In genomic region chr3:149129326-149130123, GRCh38 we compare ENCODE assay signal across 8 cellular contexts. TPM values are rescaled to one million over a fixed set of nuclear protein-coding genes. Genes with fewer than 3 reads are reported as not detected.
DNase-seq lines count a peak whose midpoint lies in the region; ATAC-seq and TF ChIP-seq lines count a peak whose summit lies in the region.

Gene HPS3 (plus strand): TSS chr3:149129638. CDS start chr3:149129724, 86 bp downstream.

- H4K20me1 ChIP-seq in H9 (ENCODE audit: control insufficient read depth, insufficient read depth, insufficient read length) (no peaks in the 10 kb centered on the region), Loucy (ENCODE audit: insufficient read depth, low read length, poor library complexity, severe bottlenecking) (peaks cover 42% of the 10 kb centered on the region)

- H3K27me3 ChIP-seq in H9 (ENCODE audit: insufficient read depth, low read length) (no peaks in the 10 kb centered on the region), Loucy (ENCODE audit: insufficient read depth, low read length, poor library complexity, severe bottlenecking) (no peaks in the 10 kb centered on the region), RWPE2 (ENCODE audit: insufficient read depth, poor library complexity, severe bottlenecking) (no peaks in the 10 kb centered on the region)

- H2BK12ac ChIP-seq in H9 (ENCODE audit: insufficient read length, low read depth, low read length) = no peak within 1 kb of the TSS

- H2AFZ ChIP-seq in H9 (ENCODE audit: low read length) (no peak within 1 kb of the TSS), Loucy (ENCODE audit: low read length) (peak within 1 kb of the TSS; percentile 86)

- H3T11ph ChIP-seq in H9 (ENCODE audit: low read length) = no peak within 1 kb of the TSS

- peak within 1 kb of the TSS; percentile 72 to 94 (median 73); a peak in 6 of 7 replicates for H3K27ac Mint-ChIP-seq in H9
- H3K27ac Mint-ChIP-seq in activated T-helper 2 cell treated with anti-CD3 and anti-CD28 coated beads, Interferon-gamma antibody, Interleukin-2, Interleukin-4, amounts not matched to agents 10 μg/mL and 5 μg/mL and 100 μg/mL, durations not matched to agents 14 hours and 24 hours and 36 hours = peak within 1 kb of the TSS; percentile 81
- peak within 1 kb of the TSS; percentile 91 to 96 for H3K27ac Mint-ChIP-seq in natural killer cell treated with Interleukin-12 subunit alpha and Interleukin-12 subunit beta and Interleukin-15 and Interleukin-18, amount 100 ng/mL, for 72 hours

- no peak within 1 kb of the TSS for H2BK15ac ChIP-seq in H9 (ENCODE audit: low read depth, low read length)

- no peak for TF ChIP-seq CTCF in H9 (conservative IDR thresholded peaks at IDR 0.05)
- TF ChIP-seq CTCF in Loucy (conservative IDR thresholded peaks at IDR 0.05; ENCODE audit: low read length) = no peak
- TF ChIP-seq CTCF in RWPE2 (IDR thresholded peaks at IDR 0.05; ENCODE audit: poor library complexity, severe bottlenecking) = peak; percentile 3

- no peaks in the 10 kb centered on the region for H3F3A ChIP-seq in Loucy (ENCODE audit: low read depth)

- H3K4me2 ChIP-seq in H9 (ENCODE audit: insufficient read depth, insufficient read length, low read length) = peak within 1 kb of the TSS; percentile 50
- peak within 1 kb of the TSS; percentile 93 for H3K4me2 ChIP-seq in Loucy (ENCODE audit: low read depth, low read length, poor library complexity, severe bottlenecking)

- H3K27ac ChIP-seq in H9 (ENCODE audit: insufficient read length, low read depth, low read length) (no peak within 1 kb of the TSS), RWPE2 (ENCODE audit: poor library complexity, severe bottlenecking) (peak within 1 kb of the TSS; percentile 30)

- H3K23me2 ChIP-seq in H9 (ENCODE audit: insufficient read length, low read depth, low read length, poor library complexity, severe bottlenecking) = no peaks in the 10 kb centered on the region

- H3K79me2 ChIP-seq in H9 (ENCODE audit: insufficient read depth, low read length) (peaks cover 2% of the 10 kb centered on the region; the same call in 1 of the 2 replicates), Loucy (ENCODE audit: insufficient read depth, low read length) (peaks cover 49% of the 10 kb centered on the region)

- H4K8ac ChIP-seq in H9 (replicated peaks; ENCODE audit: insufficient read length, low read depth, low read length) = no peak within 1 kb of the TSS

- no peak within 1 kb of the TSS for H2AK5ac ChIP-seq in H9 (ENCODE audit: insufficient read length, low read length)

- H3K14ac ChIP-seq in H9 (ENCODE audit: insufficient read depth, low read length) = peak within 1 kb of the TSS; percentile 72

- no peaks in the 10 kb centered on the region for H3K36me3 ChIP-seq in ES-I3 (ENCODE audit: insufficient read depth, low read length)
- no peaks in the 10 kb centered on the region for H3K36me3 ChIP-seq in Loucy (ENCODE audit: insufficient read depth, low read length)
- H3K36me3 ChIP-seq in RWPE2 (ENCODE audit: low read depth) = no peaks in the 10 kb centered on the region

- H3K4me1 ChIP-seq in ES-I3 (ENCODE audit: insufficient read depth, low read length) (peaks cover 13% of the 10 kb centered on the region), H9 (ENCODE audit: insufficient read depth, low read length) (peaks cover 3% of the 10 kb centered on the region; the same call in 1 of the 2 replicates), Loucy (ENCODE audit: insufficient read depth, low read length, poor library complexity, severe bottlenecking) (peaks cover 43% of the 10 kb centered on the region), RWPE2 (ENCODE audit: insufficient read depth, poor library complexity, severe bottlenecking) (peaks cover 3% of the 10 kb centered on the region)

- H3K9ac ChIP-seq in ES-I3 (ENCODE audit: low read depth, low read length) (peak within 1 kb of the TSS; percentile 96), H9 (ENCODE audit: extremely low read depth, insufficient read length, low read length) (peak within 1 kb of the TSS; percentile 66), Loucy (ENCODE audit: low read depth, low read length, poor library complexity, severe bottlenecking) (peak within 1 kb of the TSS; percentile 91)

- peak within 1 kb of the TSS; percentile 80 for H3K18ac ChIP-seq in H9 (ENCODE audit: insufficient read length, low read depth, low read length)

- H3K56ac ChIP-seq in H9 (ENCODE audit: insufficient read length, low read depth, low read length) = no peak within 1 kb of the TSS

- peak within 1 kb of the TSS; percentile 88 for H3K4me3 Mint-ChIP-seq in H9
- H3K4me3 Mint-ChIP-seq in activated T-helper 2 cell treated with anti-CD3 and anti-CD28 coated beads, Interferon-gamma antibody, Interleukin-2, Interleukin-4, amounts not matched to agents 10 μg/mL and 5 μg/mL and 100 μg/mL, durations not matched to agents 14 hours and 24 hours and 36 hours (ENCODE audit: low read depth) = peak within 1 kb of the TSS; percentile 90
- peak within 1 kb of the TSS; percentile 97 for H3K4me3 Mint-ChIP-seq in natural killer cell treated with Interleukin-12 subunit alpha and Interleukin-12 subunit beta and Interleukin-15 and Interleukin-18, amount 100 ng/mL, for 72 hours

- H4K5ac ChIP-seq in H9 (ENCODE audit: insufficient read length, low read depth, low read length) = no peak within 1 kb of the TSS

- intact Hi-C loops in activated T-helper 2 cell treated with anti-CD3 and anti-CD28 coated beads, Interferon-gamma antibody, Interleukin-2, Interleukin-4, amounts not matched to agents 10 μg/mL and 5 μg/mL and 100 μg/mL, durations not matched to agents 14 hours and 24 hours and 36 hours (cut with micrococcal nuclease) = loop anchor here (1.0 to 2.0 kb wide), 3 partner anchors 23 to 138 kb away; partner anchors contain the start of genes GYG1 and HLTF

- H2BK5ac ChIP-seq in H9 (ENCODE audit: insufficient read length, low read length) = no peak within 1 kb of the TSS

- H3K23ac ChIP-seq in H9 (ENCODE audit: insufficient read length, low read depth, low read length) = no peak within 1 kb of the TSS

- H3K27me3 Mint-ChIP-seq in H9 (ENCODE audit: low read depth) = peaks cover 6% of the 10 kb centered on the region; the same call in 1 of the 2 replicates
- H3K27me3 Mint-ChIP-seq in activated T-helper 2 cell treated with anti-CD3 and anti-CD28 coated beads, Interferon-gamma antibody, Interleukin-2, Interleukin-4, amounts not matched to agents 10 μg/mL and 5 μg/mL and 100 μg/mL, durations not matched to agents 14 hours and 24 hours and 36 hours (ENCODE audit: low read depth) = peaks cover 21% of the 10 kb centered on the region
- no peaks in the 10 kb centered on the region for H3K27me3 Mint-ChIP-seq in natural killer cell treated with Interleukin-12 subunit alpha and Interleukin-12 subunit beta and Interleukin-15 and Interleukin-18, amount 100 ng/mL, for 72 hours

- no peak within 1 kb of the TSS for H2BK120ac ChIP-seq in H9 (ENCODE audit: low read depth, low read length, poor library complexity, severe bottlenecking)

- peaks cover 0 to 6% of the 10 kb centered on the region in 2 experiments; a peak in 2 of 5 replicates for H3K9me3 Mint-ChIP-seq in H9
- no peaks in the 10 kb centered on the region for H3K9me3 Mint-ChIP-seq in activated T-helper 2 cell treated with anti-CD3 and anti-CD28 coated beads, Interferon-gamma antibody, Interleukin-2, Interleukin-4, amounts not matched to agents 10 μg/mL and 5 μg/mL and 100 μg/mL, durations not matched to agents 14 hours and 24 hours and 36 hours
- H3K9me3 Mint-ChIP-seq in natural killer cell treated with Interleukin-12 subunit alpha and Interleukin-12 subunit beta and Interleukin-15 and Interleukin-18, amount 100 ng/mL, for 72 hours = no peaks in the 10 kb centered on the region

- H3K9me2 ChIP-seq in Loucy (replicated peaks; ENCODE audit: low read depth, low read length) = no peaks in the 10 kb centered on the region

- H3K79me1 ChIP-seq in H9 (ENCODE audit: insufficient read depth, low read depth, low read length, poor library complexity, severe bottlenecking) = peaks cover 4% of the 10 kb centered on the region

- DNase-seq in H9 = peak; percentile 90
- DNase-seq in RWPE2 (ENCODE audit: low spot score) = peak; percentile 83
- DNase-seq in activated T-helper 2 cell treated with anti-CD3 and anti-CD28 coated beads, Interferon-gamma antibody, Interleukin-2, Interleukin-4, amounts not matched to agents 10 μg/mL and 5 μg/mL and 100 μg/mL, durations not matched to agents 14 hours and 24 hours and 36 hours (ENCODE audit: low spot score) = peak; percentile 81
- DNase-seq in fibroblast of peridontal ligament (ENCODE audit: extremely low read depth) = peak; percentile 82
- peak; percentile 94 for DNase-seq in natural killer cell treated with Interleukin-12 subunit alpha and Interleukin-12 subunit beta and Interleukin-15 and Interleukin-18, amount 100 ng/mL, for 72 hours (ENCODE audit: low spot score)
- peak; percentile 87 for DNase-seq in stimulated activated naive CD8-positive, alpha-beta T cell treated with anti-CD3 and anti-CD28 coated beads, Interleukin-15, Interleukin-2, amounts not matched to agents 100 U/mL and 50 U/mL, for 24 hours

- H3K9me3 ChIP-seq in ES-I3 (ENCODE audit: control insufficient read depth, insufficient read depth, low read length) = no peaks in the 10 kb centered on the region
- H3K9me3 ChIP-seq in H9 (ENCODE audit: control insufficient read depth, low read depth, low read length) = no peaks in the 10 kb centered on the region
- no peaks in the 10 kb centered on the region for H3K9me3 ChIP-seq in Loucy (ENCODE audit: insufficient read depth, low read depth, low read length)
- H3K9me3 ChIP-seq in RWPE2 (ENCODE audit: severe bottlenecking) = no peaks in the 10 kb centered on the region

- no peak within 1 kb of the TSS for H3K4ac ChIP-seq in H9 (ENCODE audit: low read depth, low read length)

- WGBS in H9 (ENCODE audit: extremely low coverage, insufficient read length, low lambda C conversion rate) = no CpG with 5 or more reads among the region's 78 CpGs

- H3K4me3 ChIP-seq in Loucy (ENCODE audit: low read length, poor library complexity, severe bottlenecking) (peak within 1 kb of the TSS; percentile 97), RWPE2 (ENCODE audit: severe bottlenecking) (peak within 1 kb of the TSS; percentile 84)

- H3K4me1 Mint-ChIP-seq in H9 = peaks cover 41% of the 10 kb centered on the region in 2 experiments
- H3K4me1 Mint-ChIP-seq in activated T-helper 2 cell treated with anti-CD3 and anti-CD28 coated beads, Interferon-gamma antibody, Interleukin-2, Interleukin-4, amounts not matched to agents 10 μg/mL and 5 μg/mL and 100 μg/mL, durations not matched to agents 14 hours and 24 hours and 36 hours (ENCODE audit: low read depth) = peaks cover 32% of the 10 kb centered on the region
- peaks cover 34 to 35% of the 10 kb centered on the region in 2 donors for H3K4me1 Mint-ChIP-seq in natural killer cell treated with Interleukin-12 subunit alpha and Interleukin-12 subunit beta and Interleukin-15 and Interleukin-18, amount 100 ng/mL, for 72 hours (ENCODE audit: low read depth in 2 of 2)

- peak; percentile 90 for ATAC-seq in RWPE2 (ENCODE audit: low read depth)
- ATAC-seq in natural killer cell treated with Interleukin-12 subunit alpha and Interleukin-12 subunit beta and Interleukin-15 and Interleukin-18, amount 100 ng/mL, for 72 hours = peak; percentile 96 to 97
- ATAC-seq in stimulated activated naive CD8-positive, alpha-beta T cell treated with anti-CD3 and anti-CD28 coated beads, Interleukin-15, Interleukin-2, amounts not matched to agents 100 U/mL and 50 U/mL, for 24 hours = peak; percentile 93

- H2BK20ac ChIP-seq in H9 (ENCODE audit: low read depth, low read length, poor library complexity, severe bottlenecking) = no peak within 1 kb of the TSS

- H4K91ac ChIP-seq in H9 (ENCODE audit: insufficient read length, low read depth, low read length) = no peak within 1 kb of the TSS

- peaks cover 1 to 30% (median 7%) of the 10 kb centered on the region in 3 experiments; a peak in 5 of 7 replicates for H3K36me3 Mint-ChIP-seq in H9 (ENCODE audit: insufficient read depth in 1 of 3, low read depth in 3 of 3)
- H3K36me3 Mint-ChIP-seq in activated T-helper 2 cell treated with anti-CD3 and anti-CD28 coated beads, Interferon-gamma antibody, Interleukin-2, Interleukin-4, amounts not matched to agents 10 μg/mL and 5 μg/mL and 100 μg/mL, durations not matched to agents 14 hours and 24 hours and 36 hours (ENCODE audit: low read depth) = peaks cover 22% of the 10 kb centered on the region
- H3K36me3 Mint-ChIP-seq in natural killer cell treated with Interleukin-12 subunit alpha and Interleukin-12 subunit beta and Interleukin-15 and Interleukin-18, amount 100 ng/mL, for 72 hours = peaks cover 5% of the 10 kb centered on the region

RNA-seq across cellular contexts. Expression of gene HPS3, which starts in this region (rescaled TPM):
- total RNA-seq in H9 (2021) = 45.6 and 46.5 TPM in 2 replicates
- 20.2 and 24.4 TPM in 2 replicates for total RNA-seq in activated T-helper 2 cell treated with anti-CD3 and anti-CD28 coated beads, Interferon-gamma antibody, Interleukin-2, Interleukin-4, amounts not matched to agents 10 μg/mL and 5 μg/mL and 100 μg/mL, durations not matched to agents 14 hours and 24 hours and 36 hours
- total RNA-seq in natural killer cell treated with Interleukin-12 subunit alpha and Interleukin-12 subunit beta and Interleukin-15 and Interleukin-18, amount 100 ng/mL, for 72 hours = 10 to 100 TPM; 15.1 to 27.8 TPM
